ENCODE assay signal across 14 cellular contexts in genomic region chr17:73782641-73783381, GRCh38.
DNase-seq lines count a peak whose midpoint lies in the region; TF ChIP-seq lines count a peak whose summit lies in the region.
"Had no signal": no experiment of that assay in that cellular context is flagged by ENCODE, and none has a peak within 500 bp of the region (broad histone marks: within the 10 kb centered on the region; RNA-seq: fewer than 3 reads in every experiment).

No MANE protein-coding gene starts in this region.

- intact Hi-C loops in OCI-LY7 (cut with micrococcal nuclease; ENCODE audit: unreplicated experiment): loop anchor here (1.0 to 5.0 kb wide), 2 partner anchors 131 to 354 kb away; no protein-coding TSS in a partner anchor
- intact Hi-C loops in CD14-positive monocyte (cut with micrococcal nuclease): no loop called here

- POLR2A ChIA-PET in OCI-LY7 (lab: Charles Lee): no interaction called here

- H3K9me3 Mint-ChIP-seq in H9: peaks cover 7 to 9% of the 10 kb centered on the region in 2 experiments
- H3K9me3 Mint-ChIP-seq in CD14-positive monocyte: peaks cover 0 to 5% (median 1%) of the 10 kb centered on the region in 7 donors
- H3K9me3 Mint-ChIP-seq: memory B cell had no signal

- no peak overlapping the region for H3K4me2 ChIP-seq in H9 (ENCODE audit: insufficient read depth, insufficient read length, low read length)
- no peak overlapping the region for H3K4me2 ChIP-seq in OCI-LY7 (ENCODE audit: low read length)
- H3K4me2 ChIP-seq in mesendoderm (ENCODE audit: low read length): no peak overlapping the region

- H2BK120ac ChIP-seq in H9 (ENCODE audit: low read depth, low read length, poor library complexity, severe bottlenecking) (no peak overlapping the region), mesendoderm (ENCODE audit: low read depth, low read length) (no peak overlapping the region)

- H2BK15ac ChIP-seq in H9 (ENCODE audit: low read depth, low read length) (no peak overlapping the region), mesendoderm (replicated peaks; ENCODE audit: low read depth) (no peak overlapping the region)

- H4K8ac ChIP-seq in H9 (replicated peaks; ENCODE audit: insufficient read length, low read depth, low read length): no peak overlapping the region
- H4K8ac ChIP-seq in mesendoderm (ENCODE audit: low read depth, low read length): no peak overlapping the region

- H2BK5ac ChIP-seq in H9 (ENCODE audit: insufficient read length, low read length): no peak overlapping the region
- no peak overlapping the region for H2BK5ac ChIP-seq in mesendoderm (ENCODE audit: low read length)

- no CpG with 5 or more reads among the region's 11 CpGs for WGBS in H9 (ENCODE audit: extremely low coverage, insufficient read length, low lambda C conversion rate)
- WGBS in mesendoderm (ENCODE audit: extremely low coverage, insufficient coverage, low lambda C conversion rate): no CpG with 5 or more reads among the region's 11 CpGs

- H3K9me3 ChIP-seq in H9 (ENCODE audit: control insufficient read depth, low read depth, low read length) (no peaks in the 10 kb centered on the region), OCI-LY7 (ENCODE audit: low read length) (no peaks in the 10 kb centered on the region)
- H3K9me3 ChIP-seq: SJSA1, tibial nerve had no signal

- CTCF ChIA-PET in OCI-LY7 (lab: Charles Lee; ENCODE audit: unreplicated experiment): interaction anchor here (1.0 kb wide), 1 partner anchor 196 kb away, joined by 3 read pairs; no protein-coding TSS in a partner anchor

- no peak overlapping the region for H3K56ac ChIP-seq in H9 (ENCODE audit: insufficient read length, low read depth, low read length)
- H3K56ac ChIP-seq in mesendoderm (ENCODE audit: low read length): no peak overlapping the region

- H3K27ac Mint-ChIP-seq in H9 (no peak overlapping the region), CD14-positive monocyte (no peak overlapping the region)
- H3K27ac Mint-ChIP-seq: memory B cell had no signal

- H4K5ac ChIP-seq in H9 (ENCODE audit: insufficient read length, low read depth, low read length) (no peak overlapping the region), mesendoderm (ENCODE audit: low read length) (no peak overlapping the region)

- no peak overlapping the region for H2BK12ac ChIP-seq in H9 (ENCODE audit: insufficient read length, low read depth, low read length)

- H3K36me3 ChIP-seq in OCI-LY7 (ENCODE audit: insufficient read depth, low read length) (no peaks in the 10 kb centered on the region), mesendoderm (ENCODE audit: control insufficient read depth, insufficient read depth, low read length) (no peaks in the 10 kb centered on the region)
- H3K36me3 ChIP-seq: SJSA1, tibial nerve had no signal

- H4K20me1 ChIP-seq in H9 (ENCODE audit: control insufficient read depth, insufficient read depth, insufficient read length) (no peaks in the 10 kb centered on the region), OCI-LY7 (ENCODE audit: insufficient read depth, low read length) (no peaks in the 10 kb centered on the region)

- no peak overlapping the region for H2AK5ac ChIP-seq in H9 (ENCODE audit: insufficient read length, low read length)
- no peak overlapping the region for H2AK5ac ChIP-seq in mesendoderm (ENCODE audit: low read length)

- H3K27me3 Mint-ChIP-seq in H9 (ENCODE audit: low read depth) (peaks cover 23% of the 10 kb centered on the region), CD14-positive monocyte (ENCODE audit: low read depth in 3 of 3) (peaks cover 19 to 34% (median 29%) of the 10 kb centered on the region in 3 donors)

- H3K23ac ChIP-seq in H9 (ENCODE audit: insufficient read length, low read depth, low read length): no peak overlapping the region
- no peak overlapping the region for H3K23ac ChIP-seq in mesendoderm (ENCODE audit: low read length)

- H3K9me2 ChIP-seq in OCI-LY7 (ENCODE audit: insufficient read depth, low read length): no peaks in the 10 kb centered on the region

- peak; percentile 77 for TF ChIP-seq CTCF in H9 (conservative IDR thresholded peaks at IDR 0.05)
- TF ChIP-seq CTCF in OCI-LY7 (conservative IDR thresholded peaks at IDR 0.05; ENCODE audit: low read length): peak; percentile 82
- TF ChIP-seq CTCF in CD14-positive monocyte (IDR thresholded peaks at IDR 0.05): no peak

- H3K27me3 ChIP-seq in H9 (ENCODE audit: insufficient read depth, low read length): no peaks in the 10 kb centered on the region
- no peaks in the 10 kb centered on the region for H3K27me3 ChIP-seq in mesendoderm (ENCODE audit: insufficient read depth, low read length, poor library complexity)

- H3K4me1 ChIP-seq in H9 (ENCODE audit: insufficient read depth, low read length) (peaks cover 5% of the 10 kb centered on the region; the same call in 1 of the 2 replicates), OCI-LY7 (ENCODE audit: insufficient read depth, low read length, poor library complexity, severe bottlenecking) (no peaks in the 10 kb centered on the region), mesendoderm (ENCODE audit: control insufficient read depth, low read depth, low read length) (peaks cover 1% of the 10 kb centered on the region)
- H3K4me1 ChIP-seq: SJSA1 had no signal

- H3K18ac ChIP-seq in H9 (ENCODE audit: insufficient read length, low read depth, low read length) (no peak overlapping the region), mesendoderm (ENCODE audit: low read length) (no peak overlapping the region)

- H3K27ac ChIP-seq in H9 (ENCODE audit: insufficient read length, low read depth, low read length) (no peak overlapping the region), OCI-LY7 (ENCODE audit: low read depth, low read length, poor library complexity, severe bottlenecking) (no peak overlapping the region), mesendoderm (ENCODE audit: low read depth, low read length) (no peak overlapping the region)
- H3K27ac ChIP-seq: SJSA1, tibial nerve had no signal

- DNase-seq in NCI-H2081 (lab: John Stamatoyannopoulos, UW) (peak; percentile 20 to 53), NCI-H2081 treated with DMSO at 0.1 percent for 48 hours (lab: John Stamatoyannopoulos, UW) (no peak), H9 (peak; percentile 80), OCI-LY7 (ENCODE audit: low spot score) (peak; percentile 66), mesendoderm (peak; percentile 74), RKO (ENCODE audit: low spot score) (no peak), NCI-H2196 treated with DMSO at 0.1 percent for 48 hours (lab: John Stamatoyannopoulos, UW; ENCODE audit: unreplicated experiment) (no peak), CD14-positive monocyte (ENCODE audit: low spot score) (no peak)
- DNase-seq: activated CD8-positive, alpha-beta memory T cell treated with anti-CD3 and anti-CD28 coated beads, Interleukin-2, amount 50 U/mL, for 48 hours; DMS153; stimulated activated CD4-positive, alpha-beta T cell treated with anti-CD3 and anti-CD28 coated beads, Interleukin-12 subunit alpha, Interleukin-12 subunit beta, amount 100 ng/mL, for 4 hours had no signal

- no peak overlapping the region for H3K14ac ChIP-seq in H9 (ENCODE audit: insufficient read depth, low read length)

- H3K79me1 ChIP-seq in H9 (ENCODE audit: insufficient read depth, low read depth, low read length, poor library complexity, severe bottlenecking) (no peaks in the 10 kb centered on the region), mesendoderm (ENCODE audit: low read length) (no peaks in the 10 kb centered on the region)

- H3K4me1 Mint-ChIP-seq in H9: peaks cover 32 to 49% of the 10 kb centered on the region in 2 experiments
- H3K4me1 Mint-ChIP-seq in CD14-positive monocyte: no peaks in the 10 kb centered on the region

- no peak overlapping the region for H3T11ph ChIP-seq in H9 (ENCODE audit: low read length)

- H3K23me2 ChIP-seq in H9 (ENCODE audit: insufficient read length, low read depth, low read length, poor library complexity, severe bottlenecking): no peaks in the 10 kb centered on the region

- H3K4me3 ChIP-seq in OCI-LY7 (ENCODE audit: low read depth, low read length, poor library complexity, severe bottlenecking) (no peak overlapping the region), mesendoderm (ENCODE audit: low read length) (no peak overlapping the region)
- H3K4me3 ChIP-seq: SJSA1, tibial nerve had no signal

- H3K9ac ChIP-seq in H9 (ENCODE audit: extremely low read depth, insufficient read length, low read length): no peak overlapping the region
- H3K9ac ChIP-seq in mesendoderm (ENCODE audit: low read length): no peak overlapping the region

- no peak overlapping the region for H4K91ac ChIP-seq in H9 (ENCODE audit: insufficient read length, low read depth, low read length)

- no peak overlapping the region for H2BK20ac ChIP-seq in H9 (ENCODE audit: low read depth, low read length, poor library complexity, severe bottlenecking)

- H3K36me3 Mint-ChIP-seq in H9 (ENCODE audit: insufficient read depth in 1 of 3, low read depth in 3 of 3) (peaks cover 0 to 7% (median 0%) of the 10 kb centered on the region in 3 experiments; a peak in 2 of 7 replicates), CD14-positive monocyte (no peaks in the 10 kb centered on the region)
- H3K36me3 Mint-ChIP-seq: memory B cell had no signal

- H3K4me3 Mint-ChIP-seq in H9 (no peak overlapping the region), CD14-positive monocyte (peak overlapping the region in 1 of 2 donors; percentile 48)
- H3K4me3 Mint-ChIP-seq: memory B cell had no signal

- no TSS peak for BruUV-seq in OCI-LY7 (replicated peaks; lab: Mats Ljungman, UMichigan)

- H2AFZ ChIP-seq in H9 (ENCODE audit: low read length) (no peak overlapping the region), OCI-LY7 (ENCODE audit: low read length) (no peak overlapping the region)

- H3K79me2 ChIP-seq in H9 (ENCODE audit: insufficient read depth, low read length) (no peaks in the 10 kb centered on the region), OCI-LY7 (ENCODE audit: insufficient read depth, low read depth, low read length) (no peaks in the 10 kb centered on the region), mesendoderm (ENCODE audit: control insufficient read depth, insufficient read depth, low read length) (no peaks in the 10 kb centered on the region)

- H3K4ac ChIP-seq in H9 (ENCODE audit: low read depth, low read length): no peak overlapping the region
- no peak overlapping the region for H3K4ac ChIP-seq in mesendoderm (ENCODE audit: low read depth, low read length)

Comparison
In these comparisons a context has a peak if more than half of its experiments do, and no peak if none do; other contexts are left out.
1. DNase-seq: peak in NCI-H2081 (2 of 2), H9 (single experiment), OCI-LY7 (single experiment) and mesendoderm (single experiment); none in NCI-H2081 treated with DMSO at 0.1 percent for 48 hours (single experiment), RKO (single experiment), NCI-H2196 treated with DMSO at 0.1 percent for 48 hours (single experiment) and CD14-positive monocyte (single experiment).